In genomic region chr21:25984538-25984937, GRCh38 we compare ENCODE assay signal across 20 cellular contexts.
"Had no signal": no experiment of that assay in that cellular context is flagged by ENCODE, and none has a peak within 500 bp of the region (broad histone marks: within the 10 kb centered on the region; RNA-seq: fewer than 3 reads in every experiment).

No MANE protein-coding gene starts in this region.

- H3K4me3 Mint-ChIP-seq: endodermal cell; immature natural killer cell; naive thymus-derived CD4-positive, alpha-beta T cell; nephron progenitor cell had no signal

- H3K27ac Mint-ChIP-seq: immature natural killer cell; naive thymus-derived CD4-positive, alpha-beta T cell had no signal

- H3K9me3 Mint-ChIP-seq: endodermal cell; naive thymus-derived CD4-positive, alpha-beta T cell; nephron progenitor cell had no signal

- H3K4me3 ChIP-seq: colonic mucosa, gastrocnemius medialis, testis, tibial nerve, upper lobe of right lung, vagina had no signal

- H3K9me3 ChIP-seq: colonic mucosa, gastrocnemius medialis, neutrophil, testis, tibial nerve, upper lobe of right lung, vagina had no signal

- H3K27ac ChIP-seq: colonic mucosa, neutrophil, testis, upper lobe of right lung, vagina had no signal

- ATAC-seq: left colon; naive thymus-derived CD4-positive, alpha-beta T cell; stimulated activated naive CD8-positive, alpha-beta T cell treated with anti-CD3 and anti-CD28 coated beads, Interleukin-15, Interleukin-2, amounts not matched to agents 100 U/mL and 50 U/mL, for 24 hours had no signal

- H3K4me1 Mint-ChIP-seq: immature natural killer cell had no signal

- DNase-seq: cerebellar nuclear complex; colonic mucosa; effector CD4-positive, alpha-beta T cell; endodermal cell; gastrocnemius medialis; immature natural killer cell; kidney; left colon; mammary epithelial cell; naive thymus-derived CD4-positive, alpha-beta T cell; nephron progenitor cell; right cardiac atrium; small intestine; stimulated activated CD4-positive, alpha-beta T cell treated with anti-CD3 and anti-CD28 coated beads, Interleukin-2, amount 100 ng/mL, for 48 hours; stimulated activated naive CD8-positive, alpha-beta T cell treated with anti-CD3 and anti-CD28 coated beads, Interleukin-15, Interleukin-2, amounts not matched to agents 100 U/mL and 50 U/mL, for 24 hours; upper lobe of right lung had no signal

- H3K4me1 ChIP-seq: colonic mucosa, gastrocnemius medialis, vagina had no signal

- H3K27me3 Mint-ChIP-seq: naive thymus-derived CD4-positive, alpha-beta T cell had no signal

- H3K36me3 ChIP-seq: colonic mucosa, gastrocnemius medialis had no signal

- H3K36me3 Mint-ChIP-seq: immature natural killer cell had no signal

- H3K27me3 ChIP-seq: colonic mucosa, gastrocnemius medialis, neutrophil, testis, tibial nerve, upper lobe of right lung, vagina had no signal
